8 cellular contexts compared by ENCODE assay signal in genomic region chr9:128203024-128203841, GRCh38. TPM values are rescaled to one million over a fixed set of nuclear protein-coding genes. Genes with fewer than 3 reads are reported as not detected.
DNase-seq lines count a peak whose midpoint lies in the region; ATAC-seq and TF ChIP-seq lines count a peak whose summit lies in the region.

Gene DNM1, plus strand, starts transcription at chr9:128203379. Its CDS starts 92 bp downstream, at chr9:128203471.

- peak within 1 kb of the TSS; percentile 77 for H2AFZ ChIP-seq in parathyroid adenoma

- H3K4me1 ChIP-seq in parathyroid adenoma (no peaks in the 10 kb centered on the region), tibial nerve (peaks cover 0 to 21% (median 8%) of the 10 kb centered on the region in 4 donors)

- peak within 1 kb of the TSS; percentile 65 for H3K4me3 ChIP-seq in Jurkat, Clone E6-1 (ENCODE audit: low read length)
- H3K4me3 ChIP-seq in parathyroid adenoma (ENCODE audit: low read depth, low read length) (peak within 1 kb of the TSS; percentile 61), tibial nerve (peak within 1 kb of the TSS; percentile 45 to 74 (median 68))

- H3K27ac ChIP-seq in parathyroid adenoma, result no peak within 1 kb of the TSS
- H3K27ac ChIP-seq in tibial nerve, result peak within 1 kb of the TSS in 1 of 4 donors; percentile 53

- H3K27me3 ChIP-seq in parathyroid adenoma (ENCODE audit: control insufficient read depth, insufficient read depth, low read length) (no peaks in the 10 kb centered on the region), tibial nerve (peaks cover 0 to 25% of the 10 kb centered on the region in 2 donors)

- no peak for TF ChIP-seq EP300 in tibial nerve (IDR thresholded peaks at IDR 0.05)

- no peaks in the 10 kb centered on the region for H3K79me2 ChIP-seq in parathyroid adenoma

- peak within 1 kb of the TSS; percentile 80 for H3K27ac Mint-ChIP-seq in activated naive CD8-positive, alpha-beta T cell treated with anti-CD3 and anti-CD28 coated beads, Interleukin-2, amount 10 ng/mL, durations not matched to agents 7 days and 5 days

- POLR2A ChIA-PET in activated naive CD8-positive, alpha-beta T cell treated with anti-CD3 and anti-CD28 coated beads, Interleukin-2, amount 10 ng/mL, durations not matched to agents 7 days and 5 days (lab: Charles Lee), result no interaction called here

- 0% methylated on average over 18 to 54 of the region's 91 CpGs for WGBS in tibial nerve, 2 donors

- peak; percentile 95 for DNase-seq in COLO829 (ENCODE audit: low spot score)
- peak; percentile 30 for DNase-seq in Jurkat, Clone E6-1 (ENCODE audit: low read depth, low spot score)
- peak; percentile 62 for DNase-seq in SKM-1 treated with dmso at 0.1 percent for 144 hours (lab: John Stamatoyannopoulos, UW; ENCODE audit: unreplicated experiment)
- DNase-seq in activated naive CD8-positive, alpha-beta T cell treated with anti-CD3 and anti-CD28 coated beads, Interleukin-2, amount 10 ng/mL, durations not matched to agents 7 days and 5 days, result peak; percentile 92
- peak; percentile 86 for DNase-seq in cardiac septum (ENCODE audit: low spot score)
- DNase-seq in tibial nerve (ENCODE audit: low spot score in 2 of 2), result no peak

- peak within 1 kb of the TSS; percentile 91 for H3K4me2 ChIP-seq in parathyroid adenoma (ENCODE audit: low read length)

- H3K9ac ChIP-seq in parathyroid adenoma, result no peak within 1 kb of the TSS

- H3K4me3 Mint-ChIP-seq in activated naive CD8-positive, alpha-beta T cell treated with anti-CD3 and anti-CD28 coated beads, Interleukin-2, amount 10 ng/mL, durations not matched to agents 7 days and 5 days, result peak within 1 kb of the TSS; percentile 78

- H3K36me3 ChIP-seq in parathyroid adenoma (ENCODE audit: control insufficient read depth, insufficient read depth, low read length) (no peaks in the 10 kb centered on the region), tibial nerve (no peaks in the 10 kb centered on the region)

- H3K9me3 Mint-ChIP-seq in activated naive CD8-positive, alpha-beta T cell treated with anti-CD3 and anti-CD28 coated beads, Interleukin-2, amount 10 ng/mL, durations not matched to agents 7 days and 5 days, result no peaks in the 10 kb centered on the region

- H3K9me3 ChIP-seq in parathyroid adenoma (ENCODE audit: control insufficient read depth, low read length), result no peaks in the 10 kb centered on the region
- H3K9me3 ChIP-seq in tibial nerve, result no peaks in the 10 kb centered on the region

- no peaks in the 10 kb centered on the region for H3K36me3 Mint-ChIP-seq in activated naive CD8-positive, alpha-beta T cell treated with anti-CD3 and anti-CD28 coated beads, Interleukin-2, amount 10 ng/mL, durations not matched to agents 7 days and 5 days

- intact Hi-C loops in cardiac septum (cut with DNase I), result loop anchor here (5.0 kb wide), 1 partner anchor 44 kb away; no protein-coding TSS in a partner anchor

- peaks cover 24% of the 10 kb centered on the region for H3K27me3 Mint-ChIP-seq in activated naive CD8-positive, alpha-beta T cell treated with anti-CD3 and anti-CD28 coated beads, Interleukin-2, amount 10 ng/mL, durations not matched to agents 7 days and 5 days

- ATAC-seq in GM21423 (IDR thresholded peaks at IDR 0.05; ENCODE audit: unreplicated experiment), result peak; percentile 70
- ATAC-seq in activated naive CD8-positive, alpha-beta T cell treated with anti-CD3 and anti-CD28 coated beads, Interleukin-2, amount 10 ng/mL, durations not matched to agents 7 days and 5 days (ENCODE audit: low read depth), result peak; percentile 88

- TF ChIP-seq POLR2A in tibial nerve (IDR thresholded peaks at IDR 0.05), result peak in 1 of 2 donors; percentile 14

- peaks cover 10% of the 10 kb centered on the region for H3K4me1 Mint-ChIP-seq in activated naive CD8-positive, alpha-beta T cell treated with anti-CD3 and anti-CD28 coated beads, Interleukin-2, amount 10 ng/mL, durations not matched to agents 7 days and 5 days

- TF ChIP-seq CTCF in parathyroid adenoma (IDR thresholded peaks at IDR 0.05), result peak; percentile 51
- TF ChIP-seq CTCF in tibial nerve (IDR thresholded peaks at IDR 0.05), result peak; percentile 94 to 99 (median 97)

RNA-seq across cellular contexts. Expression of gene DNM1, which starts in this region (rescaled TPM):
- 14.7 TPM for polyA plus RNA-seq in Jurkat, Clone E6-1 (2012; ENCODE audit: insufficient read depth, insufficient read length)
- 1 to 10 TPM; 1.2 to 1.4 TPM for total RNA-seq in activated naive CD8-positive, alpha-beta T cell treated with anti-CD3 and anti-CD28 coated beads, Interleukin-2, amount 10 ng/mL, durations not matched to agents 7 days and 5 days
- 7.3 TPM for total RNA-seq in cardiac septum
- total RNA-seq in tibial nerve, result 10 to 100 TPM; 19.9 to 50.4 (median 41.4) TPM

Comparison
In these comparisons a context has a peak if more than half of its experiments do, and no peak if none do; other contexts are left out.
1. DNase-seq: peak in COLO829 (single experiment), Jurkat, Clone E6-1 (single experiment), SKM-1 treated with dmso at 0.1 percent for 144 hours (single experiment), activated naive CD8-positive, alpha-beta T cell treated with anti-CD3 and anti-CD28 coated beads, Interleukin-2, amount 10 ng/mL, durations not matched to agents 7 days and 5 days (single experiment) and cardiac septum (single experiment); none in tibial nerve (0 of 2).
2. Peak in every context shown above with its lines, with median percentiles within 50 percentile points of each other: H3K4me3 ChIP-seq.